9 cellular contexts compared by ENCODE assay signal in the genomic region with DNA sequence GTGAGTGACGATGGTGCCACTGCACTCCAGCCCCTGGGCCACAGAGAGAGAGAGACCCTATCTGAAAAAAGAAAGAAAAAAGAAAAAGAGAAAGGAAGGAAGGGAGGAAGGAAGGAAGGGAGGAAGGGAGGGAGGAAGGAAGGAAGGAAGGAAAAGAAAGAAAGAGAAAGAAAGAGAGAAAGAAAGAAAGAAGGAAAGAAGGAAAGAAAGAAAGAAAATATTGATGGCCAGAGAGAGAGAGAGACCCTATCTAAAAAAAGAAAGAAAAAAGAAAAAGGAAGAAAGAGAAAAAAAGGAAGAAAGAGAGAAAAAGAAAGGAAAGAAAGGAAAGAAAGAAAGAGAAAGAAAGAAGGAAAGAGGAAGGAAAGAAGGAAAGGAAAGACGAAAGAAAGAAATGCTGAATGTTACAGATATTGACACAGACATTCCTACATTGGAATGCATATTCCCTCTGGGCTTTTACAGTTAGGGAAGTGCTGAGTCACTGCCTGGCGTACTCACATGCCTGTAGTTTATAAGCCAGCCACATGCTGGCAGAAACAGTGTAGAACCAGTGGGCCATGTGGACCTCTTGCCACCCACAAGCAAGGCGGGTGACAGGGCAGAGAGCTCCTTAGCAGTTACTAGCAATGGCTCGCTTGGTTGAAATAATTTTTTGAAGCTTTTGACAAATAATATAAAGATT. TPM values are rescaled to one million over a fixed set of nuclear protein-coding genes. Genes with fewer than 3 reads are reported as not detected.
DNase-seq lines count a peak whose midpoint lies in the region; ATAC-seq, FAIRE-seq and TF ChIP-seq lines count a peak whose summit lies in the region.
"Had no signal": no experiment of that assay in that cellular context is flagged by ENCODE, and none has a peak within 500 bp of the region (broad histone marks: within the 10 kb centered on the region; RNA-seq: fewer than 3 reads in every experiment).

No MANE protein-coding gene starts in this region.

- H3K4me1 ChIP-seq in lung (ENCODE audit: control insufficient read depth in 2 of 2, insufficient read depth in 2 of 2, low read length in 2 of 2) = peaks cover 0 to 9% of the 10 kb centered on the region in 2 donors

- DNase-seq in AG10803 (ENCODE audit: low read depth) = peak; percentile 96
- peak; percentile 94 for DNase-seq in LHCN-M2 (ENCODE audit: low read depth)
- DNase-seq in choroid plexus epithelial cell (ENCODE audit: low read depth) = peak; percentile 93
- DNase-seq in lung (ENCODE audit: low spot score) = peak; percentile 44
- DNase-seq in activated CD4-positive, CD25-positive, alpha-beta regulatory T cell (lab: John Stamatoyannopoulos, UW) = no peak
- DNase-seq in GM12892 (ENCODE audit: insufficient read length) = no peak
- no peak for DNase-seq in cerebellum (ENCODE audit: low spot score)
- DNase-seq in posterior cingulate gyrus = no peak

- TF ChIP-seq POLR2A in GM12892 (IDR thresholded peaks at IDR 0.05; ENCODE audit: low read depth, low read length) = no peak

- intact Hi-C loops in posterior cingulate gyrus (cut with DNase I) = no loop called here

- peak; percentile 79 for ATAC-seq in lung (ENCODE audit: insufficient read depth, low FRiP score)

- H3K27ac ChIP-seq in lung (ENCODE audit: low read depth in 1 of 2, low read length in 1 of 2) = no peak overlapping the region

- peaks cover 0 to 3% of the 10 kb centered on the region in 2 donors for H3K9me3 ChIP-seq in lung (ENCODE audit: control insufficient read depth in 2 of 2, insufficient read depth in 1 of 2, low read length in 1 of 2)

- FAIRE-seq in GM12892 (lab: Jason Lieb, UNC) = no peak
- FAIRE-seq: GM18507 had no signal

- H3K4me3 ChIP-seq in AG10803 (ENCODE audit: low read length) (no peak overlapping the region), choroid plexus epithelial cell (ENCODE audit: low read depth, low read length) (no peak overlapping the region), lung (no peak overlapping the region)

- WGBS in lung, 2 donors = 56 to 60% methylated on average over 5 of the region's 5 CpGs

- no peaks in the 10 kb centered on the region for H3K27me3 ChIP-seq in lung (ENCODE audit: control insufficient read depth, insufficient read depth)

- TF ChIP-seq CTCF in AG10803 (conservative IDR thresholded peaks at IDR 0.05; ENCODE audit: low read length) (peak; percentile 41), choroid plexus epithelial cell (conservative IDR thresholded peaks at IDR 0.05; ENCODE audit: low read depth, low read length) (peak; percentile 28), lung (IDR thresholded peaks at IDR 0.05; ENCODE audit: control extremely low read depth, extremely low read depth) (no peak)

- H3K36me3 ChIP-seq in lung (ENCODE audit: control insufficient read depth in 2 of 2, insufficient read depth in 2 of 2, low read length in 2 of 2) = no peaks in the 10 kb centered on the region

RNA-seq across cellular contexts. Expression of gene SLC46A3, which starts 34.6 kb away (rescaled TPM):
- 7.9 and 8.9 TPM in 2 replicates for total RNA-seq in LHCN-M2 (2014; rRNA removed)
- polyA plus RNA-seq in LHCN-M2 (2012) = 10.1 TPM
- 10 to 100 TPM in 1 of 2 donors, 1 to 10 TPM in 1; 7.5 to 10.9 TPM for total RNA-seq in lung
- polyA plus RNA-seq in lung = 10 to 100 TPM in 1 of 2 donors, 1 to 10 TPM in 1; 6.9 to 10.3 TPM
- 5.2 TPM for polyA plus RNA-seq in GM12892 (2012; ENCODE audit: missing spikeins)
- 4.4 TPM for total RNA-seq in cerebellum

Comparison
In these comparisons a context has a peak if more than half of its experiments do, and no peak if none do; other contexts are left out.
1. DNase-seq: peak in AG10803 (single experiment), LHCN-M2 (single experiment), choroid plexus epithelial cell (single experiment) and lung (single experiment); none in activated CD4-positive, CD25-positive, alpha-beta regulatory T cell (0 of 4), GM12892 (single experiment), cerebellum (single experiment) and posterior cingulate gyrus (0 of 10).